1 cellular context compared by ENCODE assay signal in the genomic region with DNA sequence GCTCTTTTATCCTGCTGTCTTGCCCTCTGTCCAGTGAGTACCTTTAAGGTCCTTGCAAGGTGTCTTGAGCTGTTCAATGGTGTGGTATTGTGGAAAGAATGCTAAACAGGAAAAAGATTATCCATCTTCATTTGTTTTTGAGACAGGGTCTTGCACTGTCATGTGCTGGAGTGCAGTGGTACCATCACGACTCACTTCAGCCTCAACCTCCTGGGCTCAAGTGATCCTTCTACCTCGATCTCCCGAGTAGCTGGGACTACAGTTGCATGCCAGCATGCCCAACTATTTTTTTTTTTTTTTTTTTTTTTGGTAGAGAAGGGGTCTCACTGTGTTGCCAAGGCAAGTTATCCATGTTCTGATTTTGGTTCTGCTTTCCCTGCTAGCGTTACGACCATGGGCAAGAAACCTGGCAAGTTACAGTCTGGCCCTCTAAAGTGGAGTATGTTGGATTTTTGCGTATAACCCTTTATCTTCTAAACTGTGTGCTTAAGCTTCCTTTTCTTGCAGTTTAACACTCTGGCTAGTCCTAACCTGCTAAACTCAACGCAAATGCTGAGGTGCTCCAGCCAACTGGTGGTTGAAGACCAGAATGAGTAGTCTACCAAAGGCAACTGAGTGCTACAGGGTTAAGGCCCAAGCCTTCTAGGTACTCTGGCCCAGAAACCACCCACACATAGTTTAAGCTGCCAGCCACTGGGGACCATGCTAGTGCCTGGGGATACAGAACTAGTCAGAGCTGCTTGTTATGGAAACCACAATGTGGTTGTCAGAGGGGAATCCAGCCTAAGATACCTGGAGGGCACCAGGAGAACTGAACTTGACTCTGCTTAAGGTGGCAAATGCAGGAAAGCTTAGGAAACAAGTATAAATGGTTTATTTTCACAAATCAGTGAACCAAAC.
TF ChIP-seq lines count a peak whose summit lies in the region.

No MANE protein-coding gene starts in this region.

TF ChIP-seq in HCT116, 20 proteins besides CTCF, POLR2A, EP300 and RAD21 (continued from another document):
- TF ChIP-seq EGR1 (IDR thresholded peaks at IDR 0.05; ENCODE audit: low read depth) (no peak), SP1 (IDR thresholded peaks at IDR 0.05; ENCODE audit: low read depth) (no peak), EZH2phosphoT487 (IDR thresholded peaks at IDR 0.05; ENCODE audit: borderline replicate concordance) (no peak), ZFX (IDR thresholded peaks at IDR 0.05) (no peak), CEBPB (IDR thresholded peaks at IDR 0.05; ENCODE audit: low read depth) (no peak), FOSL1 (IDR thresholded peaks at IDR 0.05; ENCODE audit: low read depth) (no peak), CBX3 (IDR thresholded peaks at IDR 0.05; ENCODE audit: low read depth) (no peak), POLR2AphosphoS5 (IDR thresholded peaks at IDR 0.05; ENCODE audit: low read depth, low read length) (no peak; the same call in 1 of the 2 replicates), YY1 (IDR thresholded peaks at IDR 0.05; ENCODE audit: extremely low read depth, insufficient replicate concordance, low read depth, low read length) (no peak), ELF1 (IDR thresholded peaks at IDR 0.05; ENCODE audit: borderline replicate concordance, low read depth) (no peak), TCF7L2 (IDR thresholded peaks at IDR 0.05; ENCODE audit: borderline replicate concordance, extremely low read depth, insufficient read depth, insufficient read length) (no peak)
TF ChIP-seq in HCT116: peak in this region for 0.
